In the genomic region with DNA sequence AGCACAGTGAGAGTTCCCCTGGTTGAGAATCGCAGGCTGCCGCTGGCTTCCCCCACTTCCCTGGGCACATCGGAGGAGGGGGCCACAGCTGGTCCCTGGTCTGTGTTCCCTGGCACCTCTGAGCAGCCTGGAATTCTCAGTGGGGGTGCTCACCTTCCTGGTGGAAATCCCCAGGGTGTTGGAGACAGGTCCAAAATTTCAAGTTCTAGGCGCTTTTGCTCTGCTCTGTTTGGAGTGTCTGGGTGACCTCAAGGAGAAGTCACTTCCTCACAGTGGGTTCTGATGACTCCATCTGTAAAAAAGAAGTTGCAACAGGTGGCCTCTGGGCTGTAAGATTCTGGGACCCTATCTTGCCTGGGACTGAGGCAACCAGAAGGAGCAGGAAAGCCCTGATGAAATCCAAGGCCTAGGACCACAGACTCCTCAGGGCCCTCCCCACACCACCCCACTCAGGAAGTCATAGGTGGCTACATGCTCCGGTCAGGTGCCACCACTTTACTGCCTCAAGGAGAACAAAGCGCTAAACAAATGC, we compare ENCODE assay signal across 8 cellular contexts. TPM values are rescaled to one million over a fixed set of nuclear protein-coding genes. Genes with fewer than 3 reads are reported as not detected.
A peak's percentile ranks its signal among the peaks of the same experiment; 100 is the strongest.
DNase-seq lines count a peak whose midpoint lies in the region; ATAC-seq and TF ChIP-seq lines count a peak whose summit lies in the region.

A gene with protein sequence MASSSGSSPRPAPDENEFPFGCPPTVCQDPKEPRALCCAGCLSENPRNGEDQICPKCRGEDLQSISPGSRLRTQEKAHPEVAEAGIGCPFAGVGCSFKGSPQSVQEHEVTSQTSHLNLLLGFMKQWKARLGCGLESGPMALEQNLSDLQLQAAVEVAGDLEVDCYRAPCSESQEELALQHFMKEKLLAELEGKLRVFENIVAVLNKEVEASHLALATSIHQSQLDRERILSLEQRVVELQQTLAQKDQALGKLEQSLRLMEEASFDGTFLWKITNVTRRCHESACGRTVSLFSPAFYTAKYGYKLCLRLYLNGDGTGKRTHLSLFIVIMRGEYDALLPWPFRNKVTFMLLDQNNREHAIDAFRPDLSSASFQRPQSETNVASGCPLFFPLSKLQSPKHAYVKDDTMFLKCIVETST (minus strand): TSS at position 400 of the 532 bp plus-strand sequence. CDS start 721 bp downstream, outside the sequence.

- peaks cover 2% of the 10 kb centered on the region for H3K79me2 ChIP-seq in ACC112 (ENCODE audit: control insufficient read depth, insufficient read depth, low read length, unreplicated experiment)

- peak; percentile 26 for ATAC-seq in GM19351 (IDR thresholded peaks at IDR 0.05; ENCODE audit: unreplicated experiment)
- peak; percentile 4 for ATAC-seq in HG03558 (IDR thresholded peaks at IDR 0.05; ENCODE audit: extremely low read depth, unreplicated experiment)
- peak; percentile 40 for ATAC-seq in naive thymus-derived CD4-positive, alpha-beta T cell

- peak within 1 kb of the TSS; percentile 98 for H3K27ac Mint-ChIP-seq in activated T-cell treated with anti-CD3 and anti-CD28 coated beads, Interleukin-2, amount 50 U/mL, for 24 hours
- H3K27ac Mint-ChIP-seq in naive thymus-derived CD4-positive, alpha-beta T cell: peak within 1 kb of the TSS; percentile 95 to 100 (median 99)
- H3K27ac Mint-ChIP-seq in Calu3 (ENCODE audit: unreplicated experiment): no peak within 1 kb of the TSS

- CTCF ChIA-PET in naive thymus-derived CD4-positive, alpha-beta T cell (lab: Charles Lee): interaction anchor here (0.9 to 2.1 kb wide), 8 partner anchors 10 to 133 kb away, joined by 3 to 6 read pairs (median 4); a partner anchor contains a TSS
- CTCF ChIA-PET in Calu3 (lab: Charles Lee): no interaction called here

- H3K9me3 Mint-ChIP-seq in activated T-cell treated with anti-CD3 and anti-CD28 coated beads, Interleukin-2, amount 50 U/mL, for 24 hours: no peaks in the 10 kb centered on the region
- no peaks in the 10 kb centered on the region for H3K9me3 Mint-ChIP-seq in naive thymus-derived CD4-positive, alpha-beta T cell
- no peaks in the 10 kb centered on the region for H3K9me3 Mint-ChIP-seq in Calu3 (ENCODE audit: low read depth, unreplicated experiment)

- no peaks in the 10 kb centered on the region for H3K27me3 ChIP-seq in ACC112 (ENCODE audit: insufficient read depth, low read length)
- H3K27me3 ChIP-seq in naive thymus-derived CD4-positive, alpha-beta T cell (ENCODE audit: control insufficient read depth in 2 of 2, insufficient read depth in 2 of 2, low read length in 2 of 2): no peaks in the 10 kb centered on the region

- peak; percentile 75 for DNase-seq in activated T-cell treated with anti-CD3 and anti-CD28 coated beads, Interleukin-2, amount 50 U/mL, for 24 hours
- peak in 2 of 9 donors; percentile 40 to 59 for DNase-seq in naive thymus-derived CD4-positive, alpha-beta T cell
- DNase-seq in Calu3 (no peak), occipital lobe (lab: John Stamatoyannopoulos, UW) (no peak), NCI-H1092 (lab: John Stamatoyannopoulos, UW) (no peak)

- H3K27me3 Mint-ChIP-seq in activated T-cell treated with anti-CD3 and anti-CD28 coated beads, Interleukin-2, amount 50 U/mL, for 24 hours: no peaks in the 10 kb centered on the region
- no peaks in the 10 kb centered on the region for H3K27me3 Mint-ChIP-seq in naive thymus-derived CD4-positive, alpha-beta T cell
- no peaks in the 10 kb centered on the region for H3K27me3 Mint-ChIP-seq in Calu3 (ENCODE audit: unreplicated experiment)

- H3K4me3 ChIP-seq in ACC112 (ENCODE audit: low read depth, low read length): peak within 1 kb of the TSS; percentile 67
- H3K4me3 ChIP-seq in naive thymus-derived CD4-positive, alpha-beta T cell (ENCODE audit: low read length): peak within 1 kb of the TSS; percentile 79

- no peak for TF ChIP-seq CTCF in Calu3 (IDR thresholded peaks at IDR 0.05; ENCODE audit: unreplicated experiment)

- H3K36me3 ChIP-seq in ACC112 (ENCODE audit: insufficient read depth, low read length): no peaks in the 10 kb centered on the region
- peaks cover 5 to 16% (median 7%) of the 10 kb centered on the region in 3 experiments for H3K36me3 ChIP-seq in naive thymus-derived CD4-positive, alpha-beta T cell (ENCODE audit: control insufficient read depth in 2 of 3, insufficient read depth in 3 of 3, low read length in 3 of 3)

- no TSS peak for BruUV-seq in Calu3 (replicated peaks; lab: Mats Ljungman, UMichigan)

- peaks cover 74% of the 10 kb centered on the region for H3K4me1 Mint-ChIP-seq in activated T-cell treated with anti-CD3 and anti-CD28 coated beads, Interleukin-2, amount 50 U/mL, for 24 hours (ENCODE audit: low read depth)
- peaks cover 59 to 94% (median 86%) of the 10 kb centered on the region in 7 donors for H3K4me1 Mint-ChIP-seq in naive thymus-derived CD4-positive, alpha-beta T cell
- H3K4me1 Mint-ChIP-seq in Calu3 (ENCODE audit: low read depth, unreplicated experiment): peaks cover 10% of the 10 kb centered on the region

- H3K4me3 Mint-ChIP-seq in activated T-cell treated with anti-CD3 and anti-CD28 coated beads, Interleukin-2, amount 50 U/mL, for 24 hours: peak within 1 kb of the TSS; percentile 98
- H3K4me3 Mint-ChIP-seq in naive thymus-derived CD4-positive, alpha-beta T cell: peak within 1 kb of the TSS; percentile 90 to 100 (median 96)
- H3K4me3 Mint-ChIP-seq in Calu3 (ENCODE audit: low read depth, unreplicated experiment): no peak within 1 kb of the TSS

- H2AFZ ChIP-seq in ACC112 (ENCODE audit: low read length, unreplicated experiment): peak within 1 kb of the TSS; percentile 67

- peak within 1 kb of the TSS; percentile 77 for H3K27ac ChIP-seq in ACC112 (ENCODE audit: low read depth, low read length)
- H3K27ac ChIP-seq in naive thymus-derived CD4-positive, alpha-beta T cell (ENCODE audit: low read depth, low read length): peak within 1 kb of the TSS; percentile 97

- peaks cover 37% of the 10 kb centered on the region for H3K4me1 ChIP-seq in ACC112 (ENCODE audit: control insufficient read depth, insufficient read depth, low read length, unreplicated experiment)
- H3K4me1 ChIP-seq in naive thymus-derived CD4-positive, alpha-beta T cell (ENCODE audit: control insufficient read depth in 2 of 2, insufficient read depth in 2 of 2, low read length in 2 of 2): peaks cover 63 to 83% of the 10 kb centered on the region in 2 donors

- H3K36me3 Mint-ChIP-seq in activated T-cell treated with anti-CD3 and anti-CD28 coated beads, Interleukin-2, amount 50 U/mL, for 24 hours (ENCODE audit: low read depth): peaks cover 73% of the 10 kb centered on the region
- peaks cover 7 to 43% (median 16%) of the 10 kb centered on the region in 5 donors for H3K36me3 Mint-ChIP-seq in naive thymus-derived CD4-positive, alpha-beta T cell
- no peaks in the 10 kb centered on the region for H3K36me3 Mint-ChIP-seq in Calu3 (ENCODE audit: insufficient read depth, unreplicated experiment)

- POLR2A ChIA-PET in naive thymus-derived CD4-positive, alpha-beta T cell (lab: Charles Lee): interaction anchor here (1.0 to 44.3 kb wide), 7 partner anchors 13 to 81 kb away, joined by 3 to 2417 read pairs (median 19); a partner anchor contains a TSS

- intact Hi-C loops in naive thymus-derived CD4-positive, alpha-beta T cell (cut with micrococcal nuclease): loop anchor here (1.0 to 5.0 kb wide), 11 partner anchors 10 to 276 kb away; a partner anchor contains a TSS
- intact Hi-C loops in Calu3 (cut with micrococcal nuclease; ENCODE audit: unreplicated experiment): no loop called here

- H3K9me3 ChIP-seq in naive thymus-derived CD4-positive, alpha-beta T cell (ENCODE audit: control insufficient read depth in 2 of 3, low read length in 3 of 3): no peaks in the 10 kb centered on the region

RNA-seq across cellular contexts. Expression of the gene that starts here (rescaled TPM):
- 100 to 1,000 TPM in 2 of 5 experiments, 10 to 100 TPM in 3; 58.7 to 131 (median 98.2) TPM for total RNA-seq in naive thymus-derived CD4-positive, alpha-beta T cell
- 1 to 10 TPM; 3.7 to 6.6 TPM for polyA plus RNA-seq in naive thymus-derived CD4-positive, alpha-beta T cell
- total RNA-seq in Calu3 (2022): 1.5 and 1.6 TPM in 2 replicates
- total RNA-seq in occipital lobe: 2.5 TPM

Comparison
In these comparisons a context has a peak if more than half of its experiments do, and no peak if none do; other contexts are left out.
1. RNA of the gene that starts here (total RNA-seq): 58.7 to 131 TPM in naive thymus-derived CD4-positive, alpha-beta T cell; 2.5 TPM in occipital lobe (single experiment) and 1.5 to 1.6 TPM in Calu3; every median in the first group is over 10 times any median in the second.
2. Peak in every context shown above with its lines, with median percentiles within 50 percentile points of each other: ATAC-seq.